9 cellular contexts compared by ENCODE assay signal in the genomic region with DNA sequence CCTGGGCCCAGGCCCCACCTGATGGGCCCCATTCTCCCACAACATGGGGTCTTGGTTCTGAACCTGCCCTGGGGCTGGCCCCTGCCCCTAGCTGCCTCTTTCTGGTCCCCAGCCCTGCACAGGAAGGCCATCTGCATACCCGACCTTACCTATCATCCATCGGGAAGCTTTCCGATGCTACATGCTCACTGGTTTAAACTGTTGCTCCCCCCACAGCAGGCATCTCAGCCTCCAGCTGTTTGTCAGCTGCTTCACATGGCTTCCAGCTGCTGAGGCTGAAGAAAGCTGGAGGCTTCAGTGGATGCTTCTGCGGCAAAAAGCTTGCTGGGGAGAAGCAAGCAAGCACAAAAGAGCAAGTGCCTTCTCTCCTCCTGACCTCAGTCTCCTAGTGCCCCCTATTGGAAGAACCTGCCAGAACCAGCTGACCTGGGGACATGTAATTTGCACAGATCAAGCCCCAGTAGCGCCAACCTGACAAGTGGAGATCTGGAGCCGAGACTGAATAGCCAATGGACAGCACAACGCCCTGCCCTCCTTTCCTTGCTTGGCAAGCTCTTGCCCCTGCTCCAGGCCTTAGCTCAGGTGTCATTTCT. TPM values are rescaled to one million over a fixed set of nuclear protein-coding genes. Genes with fewer than 3 reads are reported as not detected.
DNase-seq lines count a peak whose midpoint lies in the region; ATAC-seq and TF ChIP-seq lines count a peak whose summit lies in the region.
"Had no signal": no experiment of that assay in that cellular context is flagged by ENCODE, and none has a peak within 500 bp of the region (broad histone marks: within the 10 kb centered on the region; RNA-seq: fewer than 3 reads in every experiment).

No MANE protein-coding gene starts in this region.

- H3K4me1 ChIP-seq in SK-N-SH (ENCODE audit: control insufficient read depth in 1 of 2, insufficient read depth in 2 of 2, low read depth in 1 of 2, low read length in 1 of 2) (peaks cover 25 to 32% of the 10 kb centered on the region in 2 experiments), heart left ventricle (peaks cover 11 to 61% (median 36%) of the 10 kb centered on the region in 12 donors), stomach (peaks cover 39 to 81% (median 72%) of the 10 kb centered on the region in 4 donors)

- H3F3A ChIP-seq in SK-N-SH (replicated peaks; ENCODE audit: insufficient read depth): peaks cover 11% of the 10 kb centered on the region

- no peaks in the 10 kb centered on the region for H3K9me2 ChIP-seq in SK-N-SH

- no peak overlapping the region for H2AFZ ChIP-seq in SK-N-SH (ENCODE audit: low read depth)

- TF ChIP-seq CTCF in SK-N-SH (IDR thresholded peaks at IDR 0.05) (peak; percentile 37; the same call in 1 of the 2 replicates), heart left ventricle (IDR thresholded peaks at IDR 0.05) (peak in 7 of 12 donors; percentile 11 to 35 (median 25)), stomach (IDR thresholded peaks at IDR 0.05) (no peak)

- no peaks in the 10 kb centered on the region for H4K20me1 ChIP-seq in SK-N-SH (ENCODE audit: insufficient read depth)

- ATAC-seq in heart left ventricle: peak; percentile 8 to 41 (median 36)
- no peak for ATAC-seq in HG03025 (IDR thresholded peaks at IDR 0.05; ENCODE audit: low FRiP score, unreplicated experiment)
- no peak for ATAC-seq in HG03442 (IDR thresholded peaks at IDR 0.05; ENCODE audit: unreplicated experiment)
- ATAC-seq: CD8-positive, alpha-beta T cell had no signal

- peak; percentile 22 for DNase-seq in NCI-H345 (lab: John Stamatoyannopoulos, UW)
- no peak for DNase-seq in NCI-H345 treated with DMSO at 0.1 percent for 48 hours (lab: John Stamatoyannopoulos, UW; ENCODE audit: unreplicated experiment)
- DNase-seq in SK-N-SH: peak; percentile 55
- peak in 4 of 5 donors; percentile 38 to 68 (median 45) for DNase-seq in heart left ventricle
- DNase-seq in stomach: no peak
- DNase-seq in DMS79 treated with DMSO at 0.1 percent for 48 hours (lab: John Stamatoyannopoulos, UW): no peak

- H3K4me3 ChIP-seq in SK-N-SH (ENCODE audit: low read depth in 2 of 2, low read length in 1 of 2) (no peak overlapping the region), heart left ventricle (no peak overlapping the region), stomach (no peak overlapping the region)

- 93% methylated on average over 7 of the region's 7 CpGs for WGBS in SK-N-SH (ENCODE audit: low lambda C conversion rate)
- 65 to 90% (median 68%) methylated on average over 7 of the region's 7 CpGs for WGBS in heart left ventricle, 4 donors
- 50 to 85% (median 81%) methylated on average over 7 of the region's 7 CpGs for WGBS in stomach, 5 donors

- POLR2A ChIA-PET in SK-N-SH (lab: Yijun Ruan, JAX): interaction anchor here (0.8 to 1.0 kb wide), 3 partner anchors 15 to 79 kb away, joined by 3 to 5 read pairs (median 3); a partner anchor contains a TSS

- no peaks in the 10 kb centered on the region for H3K79me2 ChIP-seq in SK-N-SH (ENCODE audit: insufficient read depth)

- CTCF ChIA-PET in SK-N-SH (lab: Yijun Ruan, JAX): interaction anchor here (0.7 to 18.3 kb wide), 22 partner anchors 10 to 410 kb away, joined by 3 to 243 read pairs (median 4); a partner anchor contains a TSS

- H3K9me3 ChIP-seq in SK-N-SH (no peaks in the 10 kb centered on the region), heart left ventricle (no peaks in the 10 kb centered on the region), stomach (no peaks in the 10 kb centered on the region)

- H3K9ac ChIP-seq in SK-N-SH: no peak overlapping the region

- H3K27me3 ChIP-seq in SK-N-SH (ENCODE audit: insufficient read depth): no peaks in the 10 kb centered on the region
- no peaks in the 10 kb centered on the region for H3K27me3 ChIP-seq in heart left ventricle
- H3K27me3 ChIP-seq in stomach: no peaks in the 10 kb centered on the region

- TF ChIP-seq EP300 in SK-N-SH (IDR thresholded peaks at IDR 0.05; ENCODE audit: borderline replicate concordance in 1 of 2, low read depth in 1 of 2, low read length in 1 of 2) (no peak), stomach (IDR thresholded peaks at IDR 0.05) (no peak)

- peak overlapping the region; percentile 40; the same call in 1 of the 2 replicates for H3K4me2 ChIP-seq in SK-N-SH

- TF ChIP-seq POLR2A in heart left ventricle (IDR thresholded peaks at IDR 0.05) (no peak), stomach (IDR thresholded peaks at IDR 0.05) (no peak)

- TF ChIP-seq RAD21 in SK-N-SH (IDR thresholded peaks at IDR 0.05; ENCODE audit: low read length): peak; percentile 63

- H3K27ac ChIP-seq in SK-N-SH (ENCODE audit: low read depth in 2 of 2, low read length in 1 of 2) (no peak overlapping the region), heart left ventricle (peak overlapping the region in 11 of 12 donors; percentile 8 to 92 (median 57)), stomach (peak overlapping the region; percentile 20 to 87 (median 76))

- intact Hi-C loops in heart left ventricle (cut with DNase I) (loop anchor here in 1 of 10 donors (5.0 kb wide), 1 partner anchor 40 kb away; no protein-coding TSS in a partner anchor), stomach (cut with DNase I; ENCODE audit: low total_unique reads) (no loop called here)

- no peaks in the 10 kb centered on the region for H3K36me3 ChIP-seq in SK-N-SH (replicated peaks in 1 of 2; ENCODE audit: control insufficient read depth in 1 of 2, insufficient read depth in 2 of 2, low read length in 1 of 2)
- H3K36me3 ChIP-seq in heart left ventricle: no peaks in the 10 kb centered on the region
- no peaks in the 10 kb centered on the region for H3K36me3 ChIP-seq in stomach

TF ChIP-seq in SK-N-SH, 30 proteins besides CTCF, POLR2A, EP300 and RAD21:
- TF ChIP-seq, protein P1, sequence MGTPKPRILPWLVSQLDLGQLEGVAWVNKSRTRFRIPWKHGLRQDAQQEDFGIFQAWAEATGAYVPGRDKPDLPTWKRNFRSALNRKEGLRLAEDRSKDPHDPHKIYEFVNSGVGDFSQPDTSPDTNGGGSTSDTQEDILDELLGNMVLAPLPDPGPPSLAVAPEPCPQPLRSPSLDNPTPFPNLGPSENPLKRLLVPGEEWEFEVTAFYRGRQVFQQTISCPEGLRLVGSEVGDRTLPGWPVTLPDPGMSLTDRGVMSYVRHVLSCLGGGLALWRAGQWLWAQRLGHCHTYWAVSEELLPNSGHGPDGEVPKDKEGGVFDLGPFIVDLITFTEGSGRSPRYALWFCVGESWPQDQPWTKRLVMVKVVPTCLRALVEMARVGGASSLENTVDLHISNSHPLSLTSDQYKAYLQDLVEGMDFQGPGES (IDR thresholded peaks at IDR 0.05; ENCODE audit: low read depth, low read length): no peak
- TF ChIP-seq FOXJ3 (CRISPR knock-in tag; IDR thresholded peaks at IDR 0.05): no peak
- peak; percentile 31 for TF ChIP-seq TCF12 (IDR thresholded peaks at IDR 0.05)
- no peak for TF ChIP-seq MEF2A (IDR thresholded peaks at IDR 0.05; ENCODE audit: borderline replicate concordance, low read depth)
- no peak for TF ChIP-seq FOXM1 (IDR thresholded peaks at IDR 0.05; ENCODE audit: low read depth)
- TF ChIP-seq, protein P2, sequence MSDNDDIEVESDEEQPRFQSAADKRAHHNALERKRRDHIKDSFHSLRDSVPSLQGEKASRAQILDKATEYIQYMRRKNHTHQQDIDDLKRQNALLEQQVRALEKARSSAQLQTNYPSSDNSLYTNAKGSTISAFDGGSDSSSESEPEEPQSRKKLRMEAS (IDR thresholded peaks at IDR 0.05; ENCODE audit: low read depth): no peak

RNA-seq across cellular contexts. Expression of a gene that starts 24.1 kb away (rescaled TPM):
- polyA plus RNA-seq in SK-N-SH (2012; rRNA removed) (43.5 and 50.3 TPM in 2 replicates), heart left ventricle (100 to 1,000 TPM; 136 to 238 TPM), stomach (100 to 1,000 TPM; 143 to 327 (median 145) TPM)
- 34.4 and 40.5 TPM in 2 replicates for polyA plus RNA-seq in SK-N-SH (2012; cell fraction: cytosol; rRNA removed)
- 63.2 and 74.9 TPM in 2 replicates for polyA plus RNA-seq in SK-N-SH (2012; cell fraction: nucleus; rRNA removed)
- total RNA-seq in heart left ventricle (100 to 1,000 TPM; 105 to 429 (median 169) TPM), stomach (1,000 to 10,000 TPM in 1 of 5 donors, 100 to 1,000 TPM in 4; 353 to 1,146 (median 607) TPM)

Comparison
In these comparisons a context has a peak if more than half of its experiments do, and no peak if none do; other contexts are left out.
1. DNase-seq: peak in NCI-H345 (single experiment), SK-N-SH (single experiment) and heart left ventricle (4 of 5); none in NCI-H345 treated with DMSO at 0.1 percent for 48 hours (single experiment), stomach (single experiment) and DMS79 treated with DMSO at 0.1 percent for 48 hours (single experiment).
2. H3K27ac ChIP-seq: peak in heart left ventricle (11 of 12) and stomach (5 of 5); none in SK-N-SH (0 of 2).
3. CTCF ChIP-seq: peak in SK-N-SH (single experiment) and heart left ventricle (7 of 12); none in stomach (0 of 7).
4. ATAC-seq: peak in heart left ventricle (4 of 4); none in HG03025 (single experiment) and HG03442 (single experiment).